In genomic region chr2:172279843-172280242, GRCh38 we compare ENCODE assay signal across 15 cellular contexts.
DNase-seq lines count a peak whose midpoint lies in the region; ATAC-seq and TF ChIP-seq lines count a peak whose summit lies in the region.
"Had no signal": no experiment of that assay in that cellular context is flagged by ENCODE, and none has a peak within 500 bp of the region (broad histone marks: within the 10 kb centered on the region; RNA-seq: fewer than 3 reads in every experiment).

No MANE protein-coding gene starts in this region.

- no peak overlapping the region for H3K4me3 Mint-ChIP-seq in CD4-positive, alpha-beta memory T cell
- H3K4me3 Mint-ChIP-seq: CD8-positive, alpha-beta memory T cell had no signal

- intact Hi-C loops in PC-9 (cut with micrococcal nuclease; ENCODE audit: unreplicated experiment) (no loop called here), right lobe of liver (cut with DNase I) (no loop called here)
- intact Hi-C loops in CD4-positive, alpha-beta memory T cell (cut with micrococcal nuclease): no loop called here

- no peaks in the 10 kb centered on the region for H4K20me1 ChIP-seq in PC-9 (ENCODE audit: insufficient read depth)

- H3K4me1 Mint-ChIP-seq in CD4-positive, alpha-beta memory T cell: peaks cover 0 to 8% (median 0%) of the 10 kb centered on the region in 4 donors

- no peak for TF ChIP-seq POLR2A in right lobe of liver (IDR thresholded peaks at IDR 0.05)

- no peaks in the 10 kb centered on the region for H3K79me2 ChIP-seq in PC-9 (ENCODE audit: low read depth)

- H3K27me3 Mint-ChIP-seq in CD4-positive, alpha-beta memory T cell: peaks cover 7 to 12% of the 10 kb centered on the region in 2 donors

- no peak overlapping the region for H3K4me3 ChIP-seq in HL-60 (replicated peaks; ENCODE audit: insufficient read depth, low read length)
- H3K4me3 ChIP-seq in PC-9: no peak overlapping the region
- no peak overlapping the region for H3K4me3 ChIP-seq in epithelial cell of esophagus (ENCODE audit: low read length)
- H3K4me3 ChIP-seq in CD4-positive, alpha-beta memory T cell (ENCODE audit: low read length in 2 of 2): no peak overlapping the region
- no peak overlapping the region for H3K4me3 ChIP-seq in right lobe of liver
- H3K4me3 ChIP-seq: SJSA1 had no signal

- H2AFZ ChIP-seq in PC-9: no peak overlapping the region

- CTCF ChIA-PET in PC-9 (lab: Charles Lee): interaction anchor here (0.6 kb wide), 1 partner anchor 748 kb away, joined by 3 read pairs; no protein-coding TSS in a partner anchor
- CTCF ChIA-PET in CD4-positive, alpha-beta memory T cell (lab: Charles Lee; ENCODE audit: partially characterized antibody): no interaction called here

- DNase-seq in HL-60 (ENCODE audit: low read depth in 1 of 2, low spot score in 1 of 2): no peak
- DNase-seq in PC-9: peak in 1 of 2 experiments; percentile 45
- DNase-seq in epithelial cell of esophagus (ENCODE audit: low read depth): peak; percentile 47
- no peak for DNase-seq in CD4-positive, alpha-beta memory T cell
- DNase-seq in right lobe of liver: no peak
- DNase-seq: AML-193; CD8-positive, alpha-beta memory T cell; EL; IMR-90; NCI-H1092; NCI-H1694; NCI-H774 had no signal

- H3K9me3 ChIP-seq in PC-9 (ENCODE audit: insufficient read depth, low read depth): no peaks in the 10 kb centered on the region; the same call in 1 of the 2 replicates
- H3K9me3 ChIP-seq in CD4-positive, alpha-beta memory T cell (ENCODE audit: control insufficient read depth in 1 of 2, low read length in 2 of 2): no peaks in the 10 kb centered on the region
- H3K9me3 ChIP-seq in right lobe of liver: no peaks in the 10 kb centered on the region
- H3K9me3 ChIP-seq: SJSA1 had no signal

- H3K9me3 Mint-ChIP-seq in CD4-positive, alpha-beta memory T cell: peaks cover 0 to 11% (median 6%) of the 10 kb centered on the region in 8 donors

- TF ChIP-seq CTCF in C4-2B (conservative IDR thresholded peaks at IDR 0.05) (peak; percentile 16), HL-60 (IDR thresholded peaks at IDR 0.05; ENCODE audit: insufficient read depth, low read length) (no peak), PC-9 (conservative IDR thresholded peaks at IDR 0.05) (0 out of 2 replicates have a peak, but pooled peaks have one; percentile 16), epithelial cell of esophagus (IDR thresholded peaks at IDR 0.05; ENCODE audit: insufficient read depth, low read depth, low read length, missing control alignments) (peak; percentile 34), right lobe of liver (IDR thresholded peaks at IDR 0.05) (no peak)

- POLR2A ChIA-PET in PC-9 (lab: Charles Lee; ENCODE audit: unreplicated experiment): no interaction called here
- POLR2A ChIA-PET in CD4-positive, alpha-beta memory T cell (lab: Charles Lee; ENCODE audit: partially characterized antibody): no interaction called here

- ATAC-seq in right lobe of liver (no peak), HG02981 (IDR thresholded peaks at IDR 0.05; ENCODE audit: unreplicated experiment) (no peak)

- H3K27ac Mint-ChIP-seq in CD4-positive, alpha-beta memory T cell: no peak overlapping the region

- H3K27me3 ChIP-seq in HL-60 (ENCODE audit: insufficient read depth, poor library complexity, severe bottlenecking) (no peaks in the 10 kb centered on the region), PC-9 (ENCODE audit: insufficient read depth, low read depth) (no peaks in the 10 kb centered on the region), right lobe of liver (no peaks in the 10 kb centered on the region)
- no peaks in the 10 kb centered on the region for H3K27me3 ChIP-seq in CD4-positive, alpha-beta memory T cell (ENCODE audit: insufficient read depth, low read length)
- H3K27me3 ChIP-seq: SJSA1 had no signal

- H3F3A ChIP-seq in PC-9 (ENCODE audit: insufficient read depth, low read depth): peaks cover 2% of the 10 kb centered on the region

- H3K36me3 ChIP-seq in PC-9 (ENCODE audit: low read depth): no peaks in the 10 kb centered on the region
- H3K36me3 ChIP-seq in CD4-positive, alpha-beta memory T cell (ENCODE audit: insufficient read depth, low read length): no peaks in the 10 kb centered on the region
- H3K36me3 ChIP-seq in right lobe of liver: no peaks in the 10 kb centered on the region
- H3K36me3 ChIP-seq: SJSA1 had no signal

- peaks cover 0 to 6% of the 10 kb centered on the region in 2 donors for H3K36me3 Mint-ChIP-seq in CD4-positive, alpha-beta memory T cell

- H3K27ac ChIP-seq in C4-2B (no peak overlapping the region), HL-60 (replicated peaks) (peak overlapping the region; percentile 75), PC-9 (no peak overlapping the region), right lobe of liver (no peak overlapping the region)
- H3K27ac ChIP-seq in CD4-positive, alpha-beta memory T cell (ENCODE audit: low read depth, low read length): no peak overlapping the region
- H3K27ac ChIP-seq: SJSA1 had no signal

- BruUV-seq in PC-9 (replicated peaks; lab: Mats Ljungman, UMichigan): no TSS peak

- no peaks in the 10 kb centered on the region for H3K9me2 ChIP-seq in PC-9 (ENCODE audit: insufficient read depth)

- no peak overlapping the region for H3K4me2 ChIP-seq in PC-9

- H3K4me1 ChIP-seq in PC-9 (replicated peaks; ENCODE audit: insufficient read depth) (peaks cover 6% of the 10 kb centered on the region), right lobe of liver (no peaks in the 10 kb centered on the region)
- no peaks in the 10 kb centered on the region for H3K4me1 ChIP-seq in CD4-positive, alpha-beta memory T cell (ENCODE audit: insufficient read depth, low read length)

Comparison
In these comparisons a context has a peak if more than half of its experiments do, and no peak if none do; other contexts are left out.
1. CTCF ChIP-seq: peak in C4-2B (single experiment), PC-9 (single experiment) and epithelial cell of esophagus (single experiment); none in HL-60 (single experiment) and right lobe of liver (0 of 4).